Comparison of ENCODE assay signal across 8 cellular contexts in the genomic region with DNA sequence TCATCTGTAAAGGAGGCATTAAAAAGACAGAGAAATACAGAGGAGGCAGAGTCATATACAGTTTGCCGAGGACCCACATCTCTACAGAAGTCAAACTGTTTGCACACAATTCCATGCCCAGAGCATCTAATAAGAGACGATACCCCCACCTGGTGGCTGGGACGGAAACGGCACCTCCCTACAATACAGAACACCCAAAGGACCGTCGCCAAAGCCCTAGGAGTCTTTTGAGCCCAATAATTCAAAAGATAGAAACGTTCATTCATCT. TPM values are rescaled to one million over a fixed set of nuclear protein-coding genes. Genes with fewer than 3 reads are reported as not detected.
DNase-seq lines count a peak whose midpoint lies in the region; ATAC-seq, FAIRE-seq and TF ChIP-seq lines count a peak whose summit lies in the region.

No MANE protein-coding gene starts in this region.

- no peaks in the 10 kb centered on the region for H3K9me3 ChIP-seq in adipocyte (ENCODE audit: control insufficient read depth, low read length)
- no peaks in the 10 kb centered on the region for H3K9me3 ChIP-seq in heart left ventricle

- intact Hi-C loops in heart left ventricle (cut with DNase I) = loop anchor here in 8 of 10 donors (1.0 to 10.0 kb wide), 14 partner anchors 9 to 289 kb away; partner anchors contain the start of genes PAK4 (in 2 of the 8), RPS16 (in 2 of the 8), SAMD4B (in 2 of the 8) and EID2B (in 1 of the 8)
- intact Hi-C loops in posterior vena cava (cut with DNase I) = no loop called here

- H3K4me3 ChIP-seq in adipocyte (ENCODE audit: low read length) (peak overlapping the region; percentile 99), heart left ventricle (peak overlapping the region in 10 of 12 donors; percentile 10 to 100 (median 86))

- H3K9ac ChIP-seq in adipocyte (ENCODE audit: low read length) = peak overlapping the region; percentile 100

- no peaks in the 10 kb centered on the region for H3K27me3 ChIP-seq in adipocyte (replicated peaks; ENCODE audit: control insufficient read depth, insufficient read depth, low read length)
- H3K27me3 ChIP-seq in heart left ventricle = peaks cover 0 to 5% (median 0%) of the 10 kb centered on the region in 9 donors

- H3K36me3 ChIP-seq in adipocyte (ENCODE audit: control insufficient read depth, insufficient read depth, low read length, severe bottlenecking) (peaks cover 15% of the 10 kb centered on the region), heart left ventricle (peaks cover 3 to 27% (median 20%) of the 10 kb centered on the region in 9 donors)

- peak overlapping the region; percentile 94 to 100 (median 99) for H3K27ac ChIP-seq in heart left ventricle

- TF ChIP-seq CTCF in GM12872 (IDR thresholded peaks at IDR 0.05; ENCODE audit: insufficient read depth, low read depth, low read length) (peak; percentile 86), heart left ventricle (IDR thresholded peaks at IDR 0.05) (peak; percentile 87 to 99 (median 94))

- WGBS in heart left ventricle, 4 donors = 0 to 1% (median 0%) methylated on average over 7 of the region's 7 CpGs

- ATAC-seq in HG02798 (IDR thresholded peaks at IDR 0.05; ENCODE audit: poor library complexity, unreplicated experiment) (peak; percentile 21), heart left ventricle (peak; percentile 28 to 53 (median 36))

- DNase-seq in NCI-H1417 treated with DMSO at 0.1 percent for 48 hours (lab: John Stamatoyannopoulos, UW) = peak; percentile 83
- peak; percentile 75 to 91 for DNase-seq in SW 1271 (lab: John Stamatoyannopoulos, UW)
- DNase-seq in adipocyte (ENCODE audit: low read depth) = peak; percentile 98
- DNase-seq in heart left ventricle = peak; percentile 88 to 94 (median 90)
- peak; percentile 97 for DNase-seq in posterior vena cava (ENCODE audit: low spot score)
- DNase-seq in urothelium cell line (ENCODE audit: low spot score) = peak; percentile 69

- H3K4me1 ChIP-seq in adipocyte (ENCODE audit: control insufficient read depth, insufficient read depth, low read length) = peaks cover 45% of the 10 kb centered on the region
- peaks cover 7 to 60% (median 36%) of the 10 kb centered on the region in 12 donors for H3K4me1 ChIP-seq in heart left ventricle

- FAIRE-seq in urothelium cell line (lab: Jason Lieb, UNC) = no peak

- no peak for TF ChIP-seq POLR2A in heart left ventricle (IDR thresholded peaks at IDR 0.05)

RNA-seq across cellular contexts. Expression of gene PLEKHG2, which starts 0.7 kb away (rescaled TPM):
- total RNA-seq in heart left ventricle (10 to 100 TPM in 8 of 9 donors, 1 to 10 TPM in 1; 9.2 to 38.5 (median 14.6) TPM), posterior vena cava (10 to 100 TPM; 38.1 to 48.6 TPM)
- polyA plus RNA-seq in heart left ventricle = 10 to 100 TPM in 1 of 2 donors, 1 to 10 TPM in 1; 8.9 to 11.7 TPM

RNA-seq across cellular contexts. Expression of gene ZFP36, which starts 5.1 kb away (rescaled TPM):
- total RNA-seq in heart left ventricle = 100 to 1,000 TPM in 2 of 9 donors, 10 to 100 TPM in 7; 16.1 to 145 (median 51.1) TPM
- 10 to 100 TPM; 45.8 to 65.1 TPM for polyA plus RNA-seq in heart left ventricle
- total RNA-seq in posterior vena cava = 100 to 1,000 TPM; 258 to 509 TPM

RNA-seq across cellular contexts. Expression of gene MED29, which starts 20.6 kb away (rescaled TPM):
- total RNA-seq in heart left ventricle (10 to 100 TPM; 26.3 to 53.0 (median 34.1) TPM), posterior vena cava (10 to 100 TPM; 32.7 to 33.3 TPM)
- 10 to 100 TPM; 34.1 to 46.0 TPM for polyA plus RNA-seq in heart left ventricle

RNA-seq across cellular contexts. Expression of gene PAF1, which starts 20.9 kb away (rescaled TPM):
- total RNA-seq in heart left ventricle = 10 to 100 TPM; 32.8 to 75.7 (median 40.7) TPM
- 10 to 100 TPM; 32.5 to 61.1 TPM for polyA plus RNA-seq in heart left ventricle
- 10 to 100 TPM; 26.0 to 28.5 TPM for total RNA-seq in posterior vena cava

RNA-seq across cellular contexts. Expression of gene RPS16, which starts 24.0 kb away (rescaled TPM):
- 1,000 to 10,000 TPM in 7 of 9 donors, 100 to 1,000 TPM in 2; 617 to 1,566 (median 1,374) TPM for total RNA-seq in heart left ventricle
- polyA plus RNA-seq in heart left ventricle = 1,000 to 10,000 TPM; 1,266 to 2,656 TPM
- total RNA-seq in posterior vena cava = 1,000 to 10,000 TPM; 1,159 to 1,295 TPM

Comparison
In these comparisons a context has a peak if more than half of its experiments do, and no peak if none do; other contexts are left out.
1. Peak in every context shown above with its lines: DNase-seq, ATAC-seq, H3K4me3 ChIP-seq and H3K27ac ChIP-seq.
2. intact Hi-C loops: an anchor here in heart left ventricle (1.0 to 10.0 kb wide); none called in posterior vena cava.